In the genomic region with DNA sequence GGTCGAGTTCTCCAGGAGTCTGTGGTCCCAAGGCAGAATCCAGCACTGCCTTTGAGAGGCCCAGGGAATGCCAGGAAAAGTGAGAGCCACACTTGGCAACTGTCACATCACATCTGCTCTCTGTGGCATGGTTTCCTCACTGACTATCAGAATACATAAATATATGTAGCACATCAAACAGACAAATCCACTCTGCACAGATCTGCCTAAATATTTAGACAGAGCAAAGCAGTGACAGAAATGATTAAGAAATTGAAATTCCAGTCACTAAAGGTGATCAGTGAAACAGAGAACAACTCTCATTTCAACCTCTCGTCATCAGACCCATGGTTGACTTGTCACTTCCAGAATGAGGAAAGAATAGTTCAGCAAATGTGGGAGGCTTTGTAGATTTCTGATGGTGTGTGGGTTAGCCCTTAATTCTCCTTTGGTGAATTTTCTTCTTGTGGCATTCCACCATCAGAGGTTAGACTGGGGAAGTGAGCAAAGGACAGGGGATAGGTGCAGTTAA, we compare ENCODE assay signal across 21 cellular contexts.
"Had no signal": no experiment of that assay in that cellular context is flagged by ENCODE, and none has a peak within 500 bp of the region (broad histone marks: within the 10 kb centered on the region; RNA-seq: fewer than 3 reads in every experiment).

No MANE protein-coding gene starts in this region.

- H3K4me1 Mint-ChIP-seq: mesothelial cell of epicardium; naive B cell; natural killer cell; nephron progenitor cell; stimulated activated memory B cell treated with anti-CD40 and anti-IgM and Interleukin-4, amounts not matched to agents 10 μg/mL and 1 μg/mL and 100 μg/mL, for 72 hours had no signal

- ATAC-seq: natural killer cell; stimulated activated memory B cell treated with anti-CD40 and anti-IgM and Interleukin-4, amounts not matched to agents 10 μg/mL and 1 μg/mL and 100 μg/mL, for 72 hours; stimulated activated naive CD8-positive, alpha-beta T cell treated with anti-CD3 and anti-CD28 coated beads, Interleukin-15, amount 100 ng/mL, for 72 hours had no signal

- H3K4me3 Mint-ChIP-seq: mesothelial cell of epicardium; naive B cell; natural killer cell; nephron progenitor cell; stimulated activated memory B cell treated with anti-CD40 and anti-IgM and Interleukin-4, amounts not matched to agents 10 μg/mL and 1 μg/mL and 100 μg/mL, for 72 hours; stimulated activated naive CD8-positive, alpha-beta T cell treated with anti-CD3 and anti-CD28 coated beads, Interleukin-15, amount 100 ng/mL, for 72 hours; type B pancreatic cell had no signal

- H3K27ac Mint-ChIP-seq: mesothelial cell of epicardium; natural killer cell; nephron progenitor cell; progenitor cell of endocrine pancreas; stimulated activated memory B cell treated with anti-CD40 and anti-IgM and Interleukin-4, amounts not matched to agents 10 μg/mL and 1 μg/mL and 100 μg/mL, for 72 hours; type B pancreatic cell had no signal

- H3K9me3 Mint-ChIP-seq: mesothelial cell of epicardium; naive B cell; natural killer cell; nephron progenitor cell; stimulated activated memory B cell treated with anti-CD40 and anti-IgM and Interleukin-4, amounts not matched to agents 10 μg/mL and 1 μg/mL and 100 μg/mL, for 72 hours; stimulated activated naive CD8-positive, alpha-beta T cell treated with anti-CD3 and anti-CD28 coated beads, Interleukin-15, amount 100 ng/mL, for 72 hours; type B pancreatic cell had no signal

- H3K36me3 Mint-ChIP-seq: mesothelial cell of epicardium; naive B cell; natural killer cell; stimulated activated memory B cell treated with anti-CD40 and anti-IgM and Interleukin-4, amounts not matched to agents 10 μg/mL and 1 μg/mL and 100 μg/mL, for 72 hours; type B pancreatic cell had no signal

- DNase-seq: islet precursor cell; left ventricle myocardium inferior; mesendoderm; naive B cell; natural killer cell; nephron progenitor cell; ovary; retina; right cardiac atrium; sigmoid colon; small intestine; spleen; stimulated activated CD4-positive, alpha-beta T cell treated with anti-CD3 and anti-CD28 coated beads, Interleukin-4, amount 100 ng/mL, for 24 hours; stimulated activated naive CD4-positive, alpha-beta T cell treated with Interleukin-2 at 50 U/mL for 16 hours; stimulated activated naive CD8-positive, alpha-beta T cell treated with anti-CD3 and anti-CD28 coated beads, Interleukin-15, amount 100 ng/mL, for 72 hours; substantia nigra; uterus had no signal

- H3K27me3 Mint-ChIP-seq: stimulated activated memory B cell treated with anti-CD40 and anti-IgM and Interleukin-4, amounts not matched to agents 10 μg/mL and 1 μg/mL and 100 μg/mL, for 72 hours; stimulated activated naive CD8-positive, alpha-beta T cell treated with anti-CD3 and anti-CD28 coated beads, Interleukin-15, amount 100 ng/mL, for 72 hours had no signal
